Comparison of ENCODE assay signal across 1 cellular context in the genomic region with DNA sequence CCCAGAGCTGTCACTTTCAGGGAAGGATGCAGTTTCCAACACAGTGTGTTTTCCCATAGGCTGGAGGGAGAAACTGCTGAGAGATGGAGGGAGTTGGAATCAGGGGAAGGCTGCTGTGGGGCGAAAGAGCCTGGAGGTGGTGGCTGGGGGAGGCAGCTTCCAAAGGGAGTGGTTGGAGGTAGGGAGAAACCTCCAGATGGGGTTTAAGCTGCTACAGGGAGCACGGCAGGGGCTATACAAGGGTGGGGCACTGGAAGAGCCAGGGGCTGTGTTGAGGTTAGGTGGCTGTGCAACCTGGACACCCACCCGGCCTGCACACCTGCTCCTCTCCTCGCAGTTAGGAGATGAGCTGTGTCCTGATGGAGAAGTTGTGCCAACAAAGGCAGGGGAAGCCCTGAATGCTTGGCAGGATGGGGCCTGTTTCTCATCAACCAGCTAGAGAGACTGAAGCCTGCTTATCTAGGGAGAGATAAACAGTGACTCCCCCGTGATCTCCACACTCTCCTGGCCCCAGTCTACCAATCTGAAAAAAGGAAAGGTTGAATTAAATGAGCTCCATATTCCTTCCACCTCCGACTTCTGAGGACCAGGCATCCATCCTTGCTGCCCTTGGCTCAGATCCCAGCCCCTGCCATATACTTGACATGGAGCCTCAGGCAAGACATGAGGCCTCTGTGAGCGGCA.
TF ChIP-seq lines count a peak whose summit lies in the region.

No MANE protein-coding gene starts in this region.

TF ChIP-seq in K562, 482 proteins besides CTCF, POLR2A, EP300 and RAD21 (continued from another document):
- TF ChIP-seq, protein P1, sequence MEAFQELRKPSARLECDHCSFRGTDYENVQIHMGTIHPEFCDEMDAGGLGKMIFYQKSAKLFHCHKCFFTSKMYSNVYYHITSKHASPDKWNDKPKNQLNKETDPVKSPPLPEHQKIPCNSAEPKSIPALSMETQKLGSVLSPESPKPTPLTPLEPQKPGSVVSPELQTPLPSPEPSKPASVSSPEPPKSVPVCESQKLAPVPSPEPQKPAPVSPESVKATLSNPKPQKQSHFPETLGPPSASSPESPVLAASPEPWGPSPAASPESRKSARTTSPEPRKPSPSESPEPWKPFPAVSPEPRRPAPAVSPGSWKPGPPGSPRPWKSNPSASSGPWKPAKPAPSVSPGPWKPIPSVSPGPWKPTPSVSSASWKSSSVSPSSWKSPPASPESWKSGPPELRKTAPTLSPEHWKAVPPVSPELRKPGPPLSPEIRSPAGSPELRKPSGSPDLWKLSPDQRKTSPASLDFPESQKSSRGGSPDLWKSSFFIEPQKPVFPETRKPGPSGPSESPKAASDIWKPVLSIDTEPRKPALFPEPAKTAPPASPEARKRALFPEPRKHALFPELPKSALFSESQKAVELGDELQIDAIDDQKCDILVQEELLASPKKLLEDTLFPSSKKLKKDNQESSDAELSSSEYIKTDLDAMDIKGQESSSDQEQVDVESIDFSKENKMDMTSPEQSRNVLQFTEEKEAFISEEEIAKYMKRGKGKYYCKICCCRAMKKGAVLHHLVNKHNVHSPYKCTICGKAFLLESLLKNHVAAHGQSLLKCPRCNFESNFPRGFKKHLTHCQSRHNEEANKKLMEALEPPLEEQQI (IDR thresholded peaks at IDR 0.05) = no peak
- TF ChIP-seq KLF13 (tag; IDR thresholded peaks at IDR 0.05; ENCODE audit: borderline replicate concordance, low read depth) (no peak), CBFA2T3 (IDR thresholded peaks at IDR 0.05) (peak; percentile 20), RCOR1 (IDR thresholded peaks at IDR 0.05; ENCODE audit: borderline replicate concordance in 1 of 2, low read depth in 2 of 2, low read length in 2 of 2) (peak in 1 of 2 experiments; percentile 40; a peak in 1 of 4 replicates), GATA2 (CRISPR knock-in tag; IDR thresholded peaks at IDR 0.05) (no peak), SMARCE1 (IDR thresholded peaks at IDR 0.05) (no peak), ZSCAN29 (IDR thresholded peaks at IDR 0.05) (no peak), PBX2 (CRISPR knock-in tag; IDR thresholded peaks at IDR 0.05; ENCODE audit: low read depth) (no peak), PBX2 (tag; conservative IDR thresholded peaks at IDR 0.05; ENCODE audit: low read depth) (no peak), BMI1 (IDR thresholded peaks at IDR 0.05; ENCODE audit: low read length) (no peak), TCF3 (CRISPR knock-in tag; IDR thresholded peaks at IDR 0.05) (no peak), ZFX (CRISPR knock-in tag; IDR thresholded peaks at IDR 0.05) (0 out of 2 replicates have a peak, but pooled peaks have one; percentile 11), ZNF431 (CRISPR knock-in tag; IDR thresholded peaks at IDR 0.05) (no peak), ARID1B (IDR thresholded peaks at IDR 0.05) (peak; percentile 47; the same call in 1 of the 2 replicates), ZNF12 (CRISPR knock-in tag; IDR thresholded peaks at IDR 0.05) (no peak), HMG20A (CRISPR knock-in tag; conservative IDR thresholded peaks at IDR 0.05) (no peak), BHLHE40 (IDR thresholded peaks at IDR 0.05; ENCODE audit: low read length) (0 out of 2 replicates have a peak, but pooled peaks have one; percentile 16), SUPT5H (IDR thresholded peaks at IDR 0.05) (no peak), PHB2 (IDR thresholded peaks at IDR 0.05; ENCODE audit: low read depth) (no peak), NR2F6 (CRISPR knock-in tag; IDR thresholded peaks at IDR 0.05) (no peak), THRAP3 (IDR thresholded peaks at IDR 0.05; ENCODE audit: borderline replicate concordance) (no peak), BACH1 (tag; IDR thresholded peaks at IDR 0.05) (no peak), SMARCA4 (IDR thresholded peaks at IDR 0.05) (no peak), ZKSCAN3 (CRISPR knock-in tag; IDR thresholded peaks at IDR 0.05) (no peak), ZBTB9 (CRISPR knock-in tag; IDR thresholded peaks at IDR 0.05) (no peak), ZNF830 (CRISPR knock-in tag; IDR thresholded peaks at IDR 0.05) (no peak), UBTF (IDR thresholded peaks at IDR 0.05; ENCODE audit: borderline replicate concordance in 1 of 2, low read depth in 2 of 2, low read length in 2 of 2) (no peak), ATF2 (CRISPR knock-in tag; IDR thresholded peaks at IDR 0.05) (no peak), TCF7 (IDR thresholded peaks at IDR 0.05; ENCODE audit: borderline replicate concordance) (no peak), CTCFL (IDR thresholded peaks at IDR 0.05; ENCODE audit: borderline replicate concordance, insufficient read depth, low read depth, low read length, poor library complexity, severe bottlenecking) (no peak), KLF10 (CRISPR knock-in tag; IDR thresholded peaks at IDR 0.05) (no peak), FUS (optimal IDR thresholded peaks at IDR 0.05; ENCODE audit: low read depth, low read length) (no peak), DDX20 (tag; IDR thresholded peaks at IDR 0.05; ENCODE audit: low read depth) (no peak), ZNF174 (CRISPR knock-in tag; IDR thresholded peaks at IDR 0.05) (no peak), HMBOX1 (IDR thresholded peaks at IDR 0.05) (peak; percentile 76), MECOM (CRISPR knock-in tag; IDR thresholded peaks at IDR 0.05) (no peak), FOXA1 (IDR thresholded peaks at IDR 0.05; ENCODE audit: borderline replicate concordance) (no peak), GABPB2 (CRISPR knock-in tag; conservative IDR thresholded peaks at IDR 0.05) (no peak), ZNF133 (CRISPR knock-in tag; IDR thresholded peaks at IDR 0.05) (no peak), ILF3 (IDR thresholded peaks at IDR 0.05; ENCODE audit: borderline replicate concordance) (no peak), ZNF146 (CRISPR knock-in tag; IDR thresholded peaks at IDR 0.05; ENCODE audit: unreplicated experiment) (no peak)
- TF ChIP-seq, protein P2, sequence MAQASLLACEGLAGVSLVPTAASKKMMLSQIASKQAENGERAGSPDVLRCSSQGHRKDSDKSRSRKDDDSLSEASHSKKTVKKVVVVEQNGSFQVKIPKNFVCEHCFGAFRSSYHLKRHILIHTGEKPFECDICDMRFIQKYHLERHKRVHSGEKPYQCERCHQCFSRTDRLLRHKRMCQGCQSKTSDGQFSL (CRISPR knock-in tag; IDR thresholded peaks at IDR 0.05) = no peak
- TF ChIP-seq, protein P2 (tag; IDR thresholded peaks at IDR 0.05) = no peak
TF ChIP-seq in K562: peak in this region for 8.
